In genomic region chr7:18541189-18541870, GRCh38 we compare ENCODE assay signal across 12 cellular contexts.
DNase-seq lines count a peak whose midpoint lies in the region; ATAC-seq and TF ChIP-seq lines count a peak whose summit lies in the region.
"Had no signal": no experiment of that assay in that cellular context is flagged by ENCODE, and none has a peak within 500 bp of the region (broad histone marks: within the 10 kb centered on the region; RNA-seq: fewer than 3 reads in every experiment).

No MANE protein-coding gene starts in this region.

- no peaks in the 10 kb centered on the region for H3K79me2 ChIP-seq in ACC112 (ENCODE audit: control insufficient read depth, insufficient read depth, low read length, unreplicated experiment)

- H3K27me3 Mint-ChIP-seq in stimulated activated naive CD8-positive, alpha-beta T cell treated with anti-CD3 and anti-CD28 coated beads, Interleukin-15, amount 100 ng/mL, for 72 hours = no peaks in the 10 kb centered on the region
- H3K27me3 Mint-ChIP-seq: activated CD4-positive, alpha-beta T cell treated with anti-CD3 and anti-CD28 coated beads, Interleukin-2, amount 10 ng/mL, durations not matched to agents 7 days and 5 days; CD4-positive, alpha-beta memory T cell had no signal

- H3K27me3 ChIP-seq in ACC112 (ENCODE audit: insufficient read depth, low read length) = no peaks in the 10 kb centered on the region
- H3K27me3 ChIP-seq: brain microvascular endothelial cell had no signal

- H3K4me3 ChIP-seq in ACC112 (ENCODE audit: low read depth, low read length) (peak overlapping the region; percentile 23), coronary artery (peak overlapping the region; percentile 19)

- DNase-seq in HS-5 (ENCODE audit: low read depth) = peak; percentile 14
- peak; percentile 79 for DNase-seq in coronary artery (ENCODE audit: low spot score)
- peak; percentile 42 for DNase-seq in medulla oblongata (ENCODE audit: extremely low spot score)
- DNase-seq in activated CD4-positive, alpha-beta T cell treated with anti-CD3 and anti-CD28 coated beads, Interleukin-2, amount 50 U/mL, for 48 hours = no peak
- DNase-seq in stimulated activated naive CD8-positive, alpha-beta T cell treated with anti-CD3 and anti-CD28 coated beads, Interleukin-15, amount 100 ng/mL, for 72 hours = no peak
- DNase-seq: activated CD4-positive, alpha-beta T cell treated with anti-CD3 and anti-CD28 coated beads, Interleukin-2, amount 10 ng/mL, durations not matched to agents 7 days and 5 days; brain microvascular endothelial cell; CD4-positive, alpha-beta memory T cell; KBM-7 had no signal

- no peak for TF ChIP-seq CTCF in coronary artery (IDR thresholded peaks at IDR 0.05)

- H3K27ac ChIP-seq in ACC112 (ENCODE audit: low read depth, low read length) (peak overlapping the region; percentile 39; the same call in 1 of the 2 replicates), coronary artery (peak overlapping the region; percentile 21 to 54)
- H3K27ac ChIP-seq: brain microvascular endothelial cell had no signal

- H3K4me1 Mint-ChIP-seq in stimulated activated naive CD8-positive, alpha-beta T cell treated with anti-CD3 and anti-CD28 coated beads, Interleukin-15, amount 100 ng/mL, for 72 hours = peaks cover 6% of the 10 kb centered on the region
- H3K4me1 Mint-ChIP-seq: activated CD4-positive, alpha-beta T cell treated with anti-CD3 and anti-CD28 coated beads, Interleukin-2, amount 10 ng/mL, durations not matched to agents 7 days and 5 days; CD4-positive, alpha-beta memory T cell had no signal

- peaks cover 17% of the 10 kb centered on the region for H3K4me1 ChIP-seq in ACC112 (ENCODE audit: control insufficient read depth, insufficient read depth, low read length, unreplicated experiment)

- peak overlapping the region in 1 of 2 donors; percentile 36 for H3K27ac Mint-ChIP-seq in stimulated activated naive CD8-positive, alpha-beta T cell treated with anti-CD3 and anti-CD28 coated beads, Interleukin-15, amount 100 ng/mL, for 72 hours
- H3K27ac Mint-ChIP-seq: activated CD4-positive, alpha-beta T cell treated with anti-CD3 and anti-CD28 coated beads, Interleukin-2, amount 10 ng/mL, durations not matched to agents 7 days and 5 days; CD4-positive, alpha-beta memory T cell had no signal

- no peak for ATAC-seq in GM18505 (IDR thresholded peaks at IDR 0.05; ENCODE audit: unreplicated experiment)
- no peak for ATAC-seq in HG03521 (IDR thresholded peaks at IDR 0.05; ENCODE audit: unreplicated experiment)
- no peak for ATAC-seq in stimulated activated naive CD8-positive, alpha-beta T cell treated with anti-CD3 and anti-CD28 coated beads, Interleukin-15, amount 100 ng/mL, for 72 hours

- H3K36me3 ChIP-seq in ACC112 (ENCODE audit: insufficient read depth, low read length) = no peaks in the 10 kb centered on the region; the same call in 1 of the 2 replicates
- H3K36me3 ChIP-seq: brain microvascular endothelial cell had no signal

- H3K9me3 Mint-ChIP-seq in stimulated activated naive CD8-positive, alpha-beta T cell treated with anti-CD3 and anti-CD28 coated beads, Interleukin-15, amount 100 ng/mL, for 72 hours = peaks cover 0 to 10% of the 10 kb centered on the region in 2 donors
- H3K9me3 Mint-ChIP-seq: activated CD4-positive, alpha-beta T cell treated with anti-CD3 and anti-CD28 coated beads, Interleukin-2, amount 10 ng/mL, durations not matched to agents 7 days and 5 days had no signal

- no peak overlapping the region for H3K4me3 Mint-ChIP-seq in stimulated activated naive CD8-positive, alpha-beta T cell treated with anti-CD3 and anti-CD28 coated beads, Interleukin-15, amount 100 ng/mL, for 72 hours
- H3K4me3 Mint-ChIP-seq: activated CD4-positive, alpha-beta T cell treated with anti-CD3 and anti-CD28 coated beads, Interleukin-2, amount 10 ng/mL, durations not matched to agents 7 days and 5 days; CD4-positive, alpha-beta memory T cell had no signal

- TF ChIP-seq POLR2A in GM18505 (IDR thresholded peaks at IDR 0.05; ENCODE audit: borderline replicate concordance, extremely low read depth, insufficient read depth, insufficient read length) = no peak

- H2AFZ ChIP-seq in ACC112 (ENCODE audit: low read length, unreplicated experiment) = peak overlapping the region; percentile 41

Comparison
In these comparisons a context has a peak if more than half of its experiments do, and no peak if none do; other contexts are left out.
1. DNase-seq: peak in HS-5 (single experiment), coronary artery (single experiment) and medulla oblongata (single experiment); none in activated CD4-positive, alpha-beta T cell treated with anti-CD3 and anti-CD28 coated beads, Interleukin-2, amount 50 U/mL, for 48 hours (0 of 2) and stimulated activated naive CD8-positive, alpha-beta T cell treated with anti-CD3 and anti-CD28 coated beads, Interleukin-15, amount 100 ng/mL, for 72 hours (0 of 2).